19 cellular contexts compared by ENCODE assay signal in genomic region chr19:10768369-10768768, GRCh38. TPM values are rescaled to one million over a fixed set of nuclear protein-coding genes. Genes with fewer than 3 reads are reported as not detected.
A peak's percentile ranks its signal among the peaks of the same experiment; 100 is the strongest.
DNase-seq lines count a peak whose midpoint lies in the region; ATAC-seq, FAIRE-seq and TF ChIP-seq lines count a peak whose summit lies in the region.
"Had no signal": no experiment of that assay in that cellular context is flagged by ENCODE, and none has a peak within 500 bp of the region (broad histone marks: within the 10 kb centered on the region; RNA-seq: fewer than 3 reads in every experiment).

No MANE protein-coding gene starts in this region.

- intact Hi-C loops in breast epithelium (cut with DNase I; ENCODE audit: low total_unique reads) (loop anchor here (10.0 kb wide), 1 partner anchor 54 kb away; the partner anchor contains the start of gene DNM2), MCF 10A (cut with micrococcal nuclease) (no loop called here), K562 (cut with micrococcal nuclease) (no loop called here), testis (cut with DNase I; ENCODE audit: low total_unique reads) (loop anchor here (5.0 kb wide), 1 partner anchor 51 kb away; the partner anchor contains the start of gene DNM2)

- H3K27ac ChIP-seq in breast epithelium (peak overlapping the region; percentile 21 to 33), K562 (ENCODE audit: extremely low read depth, low read depth, low read length) (no peak overlapping the region), testis (peak overlapping the region; percentile 83 to 86)
- H3K27ac ChIP-seq: SK-N-MC had no signal

- WGBS in K562 (ENCODE audit: insufficient coverage, low coverage, missing lambda C conversion rate), result 92% methylated on average over 11 of the region's 11 CpGs
- 56 to 89% methylated on average over 8 to 11 of the region's 11 CpGs for WGBS in testis, 2 donors

- CTCF ChIA-PET in MCF 10A (lab: Yijun Ruan, JAX), result interaction anchor here (1.5 kb wide), 1 partner anchor 50 kb away, joined by 4 read pairs; no protein-coding TSS in a partner anchor
- CTCF ChIA-PET in K562 (lab: Yijun Ruan, JAX; ENCODE audit: low intra/inter-chr PET ratio), result no interaction called here

- peaks cover 32% of the 10 kb centered on the region; the same call in 1 of the 2 replicates for H4K20me1 ChIP-seq in K562 (replicated peaks; ENCODE audit: control insufficient read depth, insufficient read depth, low read length)

- in situ Hi-C loops in K562 (cut with MboI), result no loop called here

- H3K27me3 Mint-ChIP-seq in MCF 10A (ENCODE audit: insufficient read depth, unreplicated experiment) (no peaks in the 10 kb centered on the region), memory B cell (no peaks in the 10 kb centered on the region)
- no peaks in the 10 kb centered on the region for H3K27me3 Mint-ChIP-seq in activated T-cell treated with anti-CD3 and anti-CD28 coated beads, Interleukin-2, amount 50 U/mL, for 4 hours (ENCODE audit: low read depth)
- H3K27me3 Mint-ChIP-seq: progenitor cell of endocrine pancreas; stimulated activated naive CD8-positive, alpha-beta T cell treated with anti-CD3 and anti-CD28 coated beads, Interleukin-15, amount 100 ng/mL, for 72 hours had no signal

- no peak for TF ChIP-seq RAD21 in K562 (CRISPR knock-in tag; conservative IDR thresholded peaks at IDR 0.05 in 1 of 2, IDR thresholded peaks at IDR 0.05 in 1 of 2)

- H3K9me3 Mint-ChIP-seq in MCF 10A (ENCODE audit: unreplicated experiment) (no peaks in the 10 kb centered on the region), memory B cell (no peaks in the 10 kb centered on the region)
- no peaks in the 10 kb centered on the region for H3K9me3 Mint-ChIP-seq in activated T-cell treated with anti-CD3 and anti-CD28 coated beads, Interleukin-2, amount 50 U/mL, for 4 hours
- H3K9me3 Mint-ChIP-seq: stimulated activated naive CD8-positive, alpha-beta T cell treated with anti-CD3 and anti-CD28 coated beads, Interleukin-15, amount 100 ng/mL, for 72 hours had no signal

- H3K36me3 ChIP-seq in breast epithelium, result no peaks in the 10 kb centered on the region
- peaks cover 73% of the 10 kb centered on the region; the same call in 2 of the 3 replicates for H3K36me3 ChIP-seq in K562 (ENCODE audit: control insufficient read depth, insufficient read depth, low read length)
- no peaks in the 10 kb centered on the region for H3K36me3 ChIP-seq in testis (ENCODE audit: low read depth, missing control alignments)

- TF ChIP-seq POLR2A in breast epithelium (IDR thresholded peaks at IDR 0.05), result no peak
- no peak for TF ChIP-seq POLR2A in K562 (conservative IDR thresholded peaks at IDR 0.05)
- TF ChIP-seq POLR2A in testis (IDR thresholded peaks at IDR 0.05), result no peak

- H3K27me3 ChIP-seq in breast epithelium, result no peaks in the 10 kb centered on the region
- H3K27me3 ChIP-seq in K562 (ENCODE audit: control insufficient read depth in 2 of 2, insufficient read depth in 2 of 2, low read length in 2 of 2), result no peaks in the 10 kb centered on the region
- no peaks in the 10 kb centered on the region for H3K27me3 ChIP-seq in testis

- H3K27ac Mint-ChIP-seq in MCF 10A (ENCODE audit: low read depth, unreplicated experiment) (no peak overlapping the region), memory B cell (peak overlapping the region; percentile 85)
- H3K27ac Mint-ChIP-seq: progenitor cell of endocrine pancreas had no signal

- no peak overlapping the region for H3K4me3 ChIP-seq in breast epithelium
- no peak overlapping the region for H3K4me3 ChIP-seq in K562
- H3K4me3 ChIP-seq in testis, result no peak overlapping the region
- H3K4me3 ChIP-seq: SK-N-MC had no signal

- H3K79me2 ChIP-seq in K562 (ENCODE audit: control insufficient read depth, insufficient read depth, low read length), result peaks cover 61% of the 10 kb centered on the region

- H3K9ac ChIP-seq in K562 (ENCODE audit: insufficient read depth in 1 of 2, low read depth in 2 of 2, low read length in 2 of 2), result peak overlapping the region in 1 of 2 experiments; percentile 84; a peak in 2 of 4 replicates

- TF ChIP-seq CTCF in breast epithelium (IDR thresholded peaks at IDR 0.05) (no peak), MCF 10A (IDR thresholded peaks at IDR 0.05; ENCODE audit: unreplicated experiment) (no peak), K562 (IDR thresholded peaks at IDR 0.05 in 2 of 3, conservative IDR thresholded peaks at IDR 0.05 in 1 of 3; ENCODE audit: insufficient read depth in 2 of 3, low read depth in 1 of 3, low read length in 3 of 3) (no peak), testis (IDR thresholded peaks at IDR 0.05) (no peak)

- BruUV-seq in MCF 10A (replicated peaks; lab: Mats Ljungman, UMichigan), result no TSS peak
- BruUV-seq in K562 (replicated peaks; lab: Mats Ljungman, UMichigan), result no TSS peak

- H3K9me3 ChIP-seq in breast epithelium (no peaks in the 10 kb centered on the region), K562 (replicated peaks; ENCODE audit: control insufficient read depth, insufficient read depth, low read depth, low read length) (no peaks in the 10 kb centered on the region), testis (no peaks in the 10 kb centered on the region)

- H2AFZ ChIP-seq in K562 (ENCODE audit: low read depth, low read length), result no peak overlapping the region

- H3K4me1 Mint-ChIP-seq in MCF 10A (ENCODE audit: insufficient read depth, unreplicated experiment) (peaks cover 6% of the 10 kb centered on the region), memory B cell (peaks cover 30% of the 10 kb centered on the region)
- peaks cover 33% of the 10 kb centered on the region for H3K4me1 Mint-ChIP-seq in activated T-cell treated with anti-CD3 and anti-CD28 coated beads, Interleukin-2, amount 50 U/mL, for 4 hours (ENCODE audit: low read depth)

- peaks cover 50% of the 10 kb centered on the region for H3K36me3 Mint-ChIP-seq in MCF 10A (ENCODE audit: insufficient read depth, unreplicated experiment)
- H3K36me3 Mint-ChIP-seq in memory B cell, result peaks cover 16% of the 10 kb centered on the region
- H3K36me3 Mint-ChIP-seq in activated T-cell treated with anti-CD3 and anti-CD28 coated beads, Interleukin-2, amount 50 U/mL, for 4 hours (ENCODE audit: insufficient read depth), result peaks cover 14% of the 10 kb centered on the region

- H3K4me3 Mint-ChIP-seq in MCF 10A (ENCODE audit: unreplicated experiment) (no peak overlapping the region), memory B cell (no peak overlapping the region)
- no peak overlapping the region for H3K4me3 Mint-ChIP-seq in activated T-cell treated with anti-CD3 and anti-CD28 coated beads, Interleukin-2, amount 50 U/mL, for 4 hours
- H3K4me3 Mint-ChIP-seq: stimulated activated naive CD8-positive, alpha-beta T cell treated with anti-CD3 and anti-CD28 coated beads, Interleukin-15, amount 100 ng/mL, for 72 hours had no signal

- no peak overlapping the region for H3K4me2 ChIP-seq in K562 (ENCODE audit: insufficient read depth, low read length)

- DNase-seq in breast epithelium (ENCODE audit: low spot score in 2 of 2) (no peak), MCF 10A (ENCODE audit: unreplicated experiment) (no peak), K562 (ENCODE audit: extremely low read depth in 1 of 4, low spot score in 3 of 4) (no peak), memory B cell (ENCODE audit: low spot score in 2 of 2) (no peak), testis (no peak)
- no peak for DNase-seq in stimulated activated CD4-positive, alpha-beta T cell treated with anti-CD3 and anti-CD28 coated beads, Interleukin-12 subunit alpha, Interleukin-12 subunit beta, amount 100 ng/mL, for 4 hours
- DNase-seq in activated T-cell treated with anti-CD3 and anti-CD28 coated beads, Interleukin-2, amount 50 U/mL, for 4 hours, result no peak
- no peak for DNase-seq in activated CD4-positive, alpha-beta T cell treated with anti-CD3 and anti-CD28 coated beads, Interleukin-2, amount 50 U/mL, for 1 hour
- DNase-seq: Calu3; hippocampal formation; KBM-7; left colon; NCI-H1048; NCI-H526 treated with DMSO at 0.1 percent for 48 hours; stimulated activated naive CD8-positive, alpha-beta T cell treated with anti-CD3 and anti-CD28 coated beads, Interleukin-15, amount 100 ng/mL, for 72 hours had no signal

- ATAC-seq in K562, result no peak
- no peak for ATAC-seq in memory B cell (ENCODE audit: low read depth)
- ATAC-seq in activated T-cell treated with anti-CD3 and anti-CD28 coated beads, Interleukin-2, amount 50 U/mL, for 4 hours, result no peak
- ATAC-seq: left colon; stimulated activated naive CD8-positive, alpha-beta T cell treated with anti-CD3 and anti-CD28 coated beads, Interleukin-15, amount 100 ng/mL, for 72 hours had no signal

- no peak for FAIRE-seq in K562 (lab: Jason Lieb, UNC)
- FAIRE-seq: bronchial epithelial cell, H1 had no signal

- peaks cover 2 to 13% of the 10 kb centered on the region in 2 donors for H3K4me1 ChIP-seq in breast epithelium
- H3K4me1 ChIP-seq in K562 (replicated peaks in 1 of 2; ENCODE audit: control insufficient read depth in 2 of 2, insufficient read depth in 2 of 2, low read length in 2 of 2), result peaks cover 9 to 28% of the 10 kb centered on the region in 2 experiments; a peak in 4 of 5 replicates
- H3K4me1 ChIP-seq in testis, result peaks cover 64% of the 10 kb centered on the region

- POLR2A ChIA-PET in MCF 10A (lab: Yijun Ruan, JAX), result no interaction called here
- POLR2A ChIA-PET in K562 (lab: Yijun Ruan, JAX), result interaction anchor here (1.0 to 1.7 kb wide), 2 partner anchors 9 to 51 kb away, joined by 3 to 6 read pairs; no protein-coding TSS in a partner anchor

- no peak for TF ChIP-seq EP300 in K562 (IDR thresholded peaks at IDR 0.05; ENCODE audit: low read length)

- H3K9me1 ChIP-seq in K562 (ENCODE audit: control insufficient read depth, insufficient read depth, low read length), result peaks cover 7% of the 10 kb centered on the region

RNA-seq across cellular contexts. Expression of gene DNM2, which starts 50.5 kb away (rescaled TPM):
- total RNA-seq in breast epithelium (10 to 100 TPM; 83.1 to 98.6 (median 84.5) TPM), MCF 10A (2022) (114 and 125 TPM in 2 replicates), K562 (2014; rRNA removed) (77.1 and 94.4 TPM in 2 replicates), K562 (2014; rRNA removed; fragmentation: Illumina TruSeq; extraction: Trizol) (53.2 and 53.5 TPM in 2 replicates), K562 (2015; rRNA removed; fragmentation: Illumina TruSeq; extraction: Trizol) (66.6 and 67.2 TPM in 2 replicates), K562 (2021) (153 and 161 TPM in 2 replicates), testis (100 to 1,000 TPM; 226 to 274 TPM)
- total RNA-seq in K562 (2011; cell fraction: chromatin; rRNA removed; ENCODE audit: low replicate concordance), result 612 and 1,251 TPM in 2 replicates
- 540 and 557 TPM in 2 replicates for total RNA-seq in K562 (2011; cell fraction: nucleolus; rRNA removed)
- 513 and 610 TPM in 2 replicates for total RNA-seq in K562 (2011; cell fraction: nucleoplasm; rRNA removed)
- polyA plus RNA-seq in K562 (2011; rRNA removed) (72.6 and 122 TPM in 2 replicates), K562 (2014; fragmentation: Illumina TruSeq; extraction: Trizol) (93.5 and 112 TPM in 2 replicates), K562 (2014; fragmentation: Nextera tagmentation; extraction: Ambion mirVana) (1 to 10 TPM; 2.2 to 2.4 TPM), K562 (2014; rRNA removed) (88.8 and 104 TPM in 2 replicates), testis (ENCODE audit: insufficient read depth, low read depth, low replicate concordance) (166 TPM)
- polyA plus RNA-seq in K562 (2011; cell fraction: cytosol; rRNA removed), result 66.0 and 77.5 TPM in 2 replicates
- polyA plus RNA-seq in K562 (2011; cell fraction: nucleus; rRNA removed), result 343 and 372 TPM in 2 replicates
- 121 and 177 TPM in 2 replicates for polyA plus RNA-seq in K562 (2012)
- polyA minus RNA-seq in K562 (2011; rRNA and poly(A)+ RNA removed), result 138 and 139 TPM in 2 replicates
- 108 and 150 TPM in 2 replicates for polyA minus RNA-seq in K562 (2011; cell fraction: cytosol; rRNA and poly(A)+ RNA removed)
- polyA minus RNA-seq in K562 (2011; cell fraction: nucleus; rRNA and poly(A)+ RNA removed), result 314 and 488 TPM in 2 replicates
- 100 to 1,000 TPM; 152 to 161 (median 158) TPM for total RNA-seq in activated T-cell treated with anti-CD3 and anti-CD28 coated beads, Interleukin-2, amount 50 U/mL, for 4 hours

Comparison
In these comparisons a context has a peak if more than half of its experiments do, and no peak if none do; other contexts are left out.
1. intact Hi-C loops: an anchor here in breast epithelium (10.0 kb wide) and testis (5.0 kb wide); none called in MCF 10A and K562.